15 cellular contexts compared by ENCODE assay signal in genomic region chr1:229570891-229571516, GRCh38.
"Had no signal": no experiment of that assay in that cellular context is flagged by ENCODE, and none has a peak within 500 bp of the region (broad histone marks: within the 10 kb centered on the region; RNA-seq: fewer than 3 reads in every experiment).

No MANE protein-coding gene starts in this region.

- ATAC-seq: activated CD8-positive, alpha-beta T cell treated with anti-CD3 and anti-CD28 coated beads, Interleukin-2, amount 10 ng/mL, durations not matched to agents 7 days and 5 days; lower lobe of right lung had no signal

- DNase-seq: activated CD4-positive, alpha-beta T cell treated with anti-CD3 and anti-CD28 coated beads for 4 hours; activated CD8-positive, alpha-beta memory T cell treated with anti-CD3 and anti-CD28 coated beads, Interleukin-2, amount 50 U/mL, for 48 hours; activated CD8-positive, alpha-beta T cell treated with anti-CD3 and anti-CD28 coated beads, Interleukin-2, amount 10 ng/mL, durations not matched to agents 7 days and 5 days; activated naive CD4-positive, alpha-beta T cell treated with anti-CD3 and anti-CD28 coated beads for 36 hours; esophagus squamous epithelium; foreskin fibroblast; glutamatergic neuron; lower lobe of right lung; retina; stimulated activated CD4-positive, alpha-beta T cell treated with anti-CD3 and anti-CD28 coated beads, Interleukin-15, amount 100 ng/mL, for 24 hours; stimulated activated CD4-positive, alpha-beta T cell treated with anti-CD3 and anti-CD28 coated beads, Interleukin-4, amount 100 ng/mL, for 24 hours; thyroid gland; uterus; WERI-Rb-1 had no signal

- FAIRE-seq: astrocyte had no signal

- H3K27ac ChIP-seq: lower lobe of right lung, thyroid gland, uterus, WERI-Rb-1 had no signal

- H3K9me3 ChIP-seq: esophagus squamous epithelium, lower lobe of right lung, thyroid gland, uterus had no signal

- H3K4me1 ChIP-seq: esophagus squamous epithelium, lower lobe of right lung, thyroid gland, uterus had no signal

- H3K4me3 ChIP-seq: esophagus squamous epithelium, lower lobe of right lung, thyroid gland, uterus had no signal

- H3K36me3 ChIP-seq: esophagus squamous epithelium, lower lobe of right lung, thyroid gland, uterus, WERI-Rb-1 had no signal
